ENCODE assay signal across 20 cellular contexts in genomic region chr2:120673205-120673550, GRCh38.
"Had no signal": no experiment of that assay in that cellular context is flagged by ENCODE, and none has a peak within 500 bp of the region (broad histone marks: within the 10 kb centered on the region; RNA-seq: fewer than 3 reads in every experiment).

No MANE protein-coding gene starts in this region.

- H3K36me3 ChIP-seq: SJSA1 had no signal

- H3K27ac ChIP-seq: SJSA1, SK-N-MC had no signal

- DNase-seq: KBM-7, NCI-H1092, NCI-H1105 treated with DMSO at 0.1 percent for 48 hours, NCI-H1436, NCI-H187, NCI-H2029, NCI-H2081 treated with DMSO at 0.1 percent for 48 hours, NCI-H2171, NCI-H226, NCI-H446, NCI-H510A, NCI-H524 treated with DMSO at 0.1 percent for 48 hours, NCI-H69, NCI-H774, Right ventricle myocardium superior, RPMI8226, SIG-M5 had no signal

- H3K4me3 ChIP-seq: SJSA1, SK-N-MC had no signal

- FAIRE-seq: RCC 7860 had no signal
